In genomic region chr13:27592865-27593264, GRCh38 we compare ENCODE assay signal across 24 cellular contexts. TPM values are rescaled to one million over a fixed set of nuclear protein-coding genes. Genes with fewer than 3 reads are reported as not detected.
A peak's percentile ranks its signal among the peaks of the same experiment; 100 is the strongest.
DNase-seq lines count a peak whose midpoint lies in the region; ATAC-seq, FAIRE-seq and TF ChIP-seq lines count a peak whose summit lies in the region.
"Had no signal": no experiment of that assay in that cellular context is flagged by ENCODE, and none has a peak within 500 bp of the region (broad histone marks: within the 10 kb centered on the region; RNA-seq: fewer than 3 reads in every experiment).

No MANE protein-coding gene starts in this region.

- H3K27ac ChIP-seq in DOHH2 (ENCODE audit: low read depth, low read length) (no peak overlapping the region), PC-9 (no peak overlapping the region)
- H3K27ac ChIP-seq: HL-60, SJSA1 had no signal

- no peak overlapping the region for H3K27ac Mint-ChIP-seq in endothelial cell (ENCODE audit: unreplicated experiment)
- H3K27ac Mint-ChIP-seq: CD4-positive, CD25-positive, alpha-beta regulatory T cell; T-helper 1 cell treated with Interleukin-12 subunit alpha and Interleukin-12 subunit beta and Interleukin-4 antibody, amounts not matched to agents 30 μg/mL and 1 μg/mL, for 36 hours had no signal

- peak; percentile 25 for ATAC-seq in HG03354 (IDR thresholded peaks at IDR 0.05; ENCODE audit: poor library complexity, severe bottlenecking, unreplicated experiment)
- ATAC-seq: Right ventricle myocardium inferior had no signal

- DNase-seq in GM19239 (ENCODE audit: insufficient read length, low spot score) (no peak), germinal center (ENCODE audit: low spot score) (peak; percentile 13), DMS79 treated with DMSO at 0.1 percent for 48 hours (lab: John Stamatoyannopoulos, UW) (no peak), endothelial cell (ENCODE audit: low spot score) (no peak), NCI-H446 treated with DMSO at 0.1 percent for 48 hours (lab: John Stamatoyannopoulos, UW) (no peak), PC-9 (no peak)
- DNase-seq: DMS79, KBM-7, NCI-H1092 treated with DMSO at 0.1 percent for 48 hours, NCI-H146, NCI-H2029, NCI-H2227 treated with DMSO at 0.1 percent for 48 hours, NCI-H510A treated with DMSO at 0.1 percent for 48 hours, NCI-H748 treated with DMSO at 0.1 percent for 48 hours, OCI-M1 had no signal

- H2AFZ ChIP-seq in PC-9 = no peak overlapping the region

- H3K4me1 ChIP-seq in DOHH2 (ENCODE audit: control insufficient read depth, low read length) = peaks cover 31% of the 10 kb centered on the region
- 0 out of 2 replicates have a peak, but pooled peaks cover 11% of the 10 kb centered on the region for H3K4me1 ChIP-seq in PC-9 (replicated peaks; ENCODE audit: insufficient read depth)

- H3K4me1 Mint-ChIP-seq in endothelial cell (ENCODE audit: unreplicated experiment) = no peaks in the 10 kb centered on the region

- H3K9me2 ChIP-seq in DOHH2 (replicated peaks; ENCODE audit: control insufficient read depth, low read length) = no peaks in the 10 kb centered on the region
- H3K9me2 ChIP-seq in PC-9 (ENCODE audit: insufficient read depth) = no peaks in the 10 kb centered on the region

- no peaks in the 10 kb centered on the region for H4K20me1 ChIP-seq in DOHH2 (ENCODE audit: control insufficient read depth, insufficient read depth, low read depth, low read length)
- H4K20me1 ChIP-seq in PC-9 (ENCODE audit: insufficient read depth) = no peaks in the 10 kb centered on the region

- CTCF ChIA-PET in PC-9 (lab: Charles Lee) = no interaction called here

- POLR2A ChIA-PET in PC-9 (lab: Charles Lee; ENCODE audit: unreplicated experiment) = no interaction called here

- H3K79me2 ChIP-seq in DOHH2 (ENCODE audit: control insufficient read depth, low read length) (peaks cover 32% of the 10 kb centered on the region), PC-9 (ENCODE audit: low read depth) (peaks cover 26% of the 10 kb centered on the region)

- no peaks in the 10 kb centered on the region for H3K36me3 Mint-ChIP-seq in endothelial cell (ENCODE audit: low read depth, unreplicated experiment)

- H3K4me3 ChIP-seq in DOHH2 (ENCODE audit: low read length) = no peak overlapping the region
- no peak overlapping the region for H3K4me3 ChIP-seq in PC-9
- H3K4me3 ChIP-seq: SJSA1 had no signal

- intact Hi-C loops in PC-9 (cut with micrococcal nuclease; ENCODE audit: unreplicated experiment) = no loop called here

- no peaks in the 10 kb centered on the region for H3K9me3 Mint-ChIP-seq in endothelial cell (ENCODE audit: unreplicated experiment)
- H3K9me3 Mint-ChIP-seq: CD4-positive, CD25-positive, alpha-beta regulatory T cell; T-helper 1 cell treated with Interleukin-12 subunit alpha and Interleukin-12 subunit beta and Interleukin-4 antibody, amounts not matched to agents 30 μg/mL and 1 μg/mL, for 36 hours had no signal

- H3K4me2 ChIP-seq in DOHH2 (ENCODE audit: low read length) (peak overlapping the region; percentile 37; the same call in 1 of the 2 replicates), PC-9 (no peak overlapping the region)

- H3F3A ChIP-seq in DOHH2 (ENCODE audit: control insufficient read depth, insufficient read depth) (no peaks in the 10 kb centered on the region), PC-9 (ENCODE audit: insufficient read depth, low read depth) (no peaks in the 10 kb centered on the region)

- TF ChIP-seq CTCF in DOHH2 (IDR thresholded peaks at IDR 0.05; ENCODE audit: low read depth, low read length, poor library complexity, severe bottlenecking) = no peak
- TF ChIP-seq CTCF in endothelial cell (IDR thresholded peaks at IDR 0.05; ENCODE audit: unreplicated experiment) = no peak
- TF ChIP-seq CTCF in PC-9 (conservative IDR thresholded peaks at IDR 0.05) = no peak

- no peaks in the 10 kb centered on the region for H3K36me3 ChIP-seq in DOHH2 (ENCODE audit: control insufficient read depth, low read length)
- no peaks in the 10 kb centered on the region for H3K36me3 ChIP-seq in PC-9 (ENCODE audit: low read depth)
- H3K36me3 ChIP-seq: SJSA1 had no signal

- H3K27me3 ChIP-seq in DOHH2 (ENCODE audit: control insufficient read depth, low read length) (no peaks in the 10 kb centered on the region), PC-9 (ENCODE audit: insufficient read depth, low read depth) (no peaks in the 10 kb centered on the region)
- H3K27me3 ChIP-seq: SJSA1 had no signal

- peak; percentile 66 for FAIRE-seq in GM19239 (lab: Jason Lieb, UNC)
- FAIRE-seq: A204.1, H54 had no signal

- no peaks in the 10 kb centered on the region for H3K27me3 Mint-ChIP-seq in endothelial cell (ENCODE audit: unreplicated experiment)
- H3K27me3 Mint-ChIP-seq: CD4-positive, CD25-positive, alpha-beta regulatory T cell had no signal

- H3K4me3 Mint-ChIP-seq in endothelial cell (ENCODE audit: unreplicated experiment) = no peak overlapping the region
- H3K4me3 Mint-ChIP-seq: CD4-positive, CD25-positive, alpha-beta regulatory T cell; T-helper 1 cell treated with Interleukin-12 subunit alpha and Interleukin-12 subunit beta and Interleukin-4 antibody, amounts not matched to agents 30 μg/mL and 1 μg/mL, for 36 hours had no signal

- no peaks in the 10 kb centered on the region for H3K9me3 ChIP-seq in DOHH2 (ENCODE audit: control insufficient read depth, insufficient read depth, low read length)
- no peaks in the 10 kb centered on the region for H3K9me3 ChIP-seq in PC-9 (ENCODE audit: insufficient read depth, low read depth)
- H3K9me3 ChIP-seq: SJSA1 had no signal

- BruUV-seq in PC-9 (replicated peaks; lab: Mats Ljungman, UMichigan) = no TSS peak

RNA-seq across cellular contexts. Expression of gene LNX2, which starts 27.5 kb away (rescaled TPM):
- total RNA-seq in endothelial cell (ENCODE audit: unreplicated experiment) = 14.0 TPM
- 7.0 and 7.1 TPM in 2 replicates for total RNA-seq in PC-9 (2021)

RNA-seq across cellular contexts. Expression of gene POLR1D, which starts 28.8 kb away (rescaled TPM):
- 167 TPM for total RNA-seq in endothelial cell (ENCODE audit: unreplicated experiment)
- 104 and 119 TPM in 2 replicates for total RNA-seq in PC-9 (2021)
